1 cellular context compared by ENCODE assay signal in genomic region chr9:5437254-5438216, GRCh38.
TF ChIP-seq lines count a peak whose summit lies in the region.

A gene with protein sequence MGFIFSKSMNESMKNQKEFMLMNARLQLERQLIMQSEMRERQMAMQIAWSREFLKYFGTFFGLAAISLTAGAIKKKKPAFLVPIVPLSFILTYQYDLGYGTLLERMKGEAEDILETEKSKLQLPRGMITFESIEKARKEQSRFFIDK (minus strand): TSS chr9:5437925. CDS start chr9:5431977, 5,948 bp downstream.

TF ChIP-seq in HepG2, 621 proteins besides CTCF, POLR2A, EP300 and RAD21 (continued from another document and continues in another):
- TF ChIP-seq ZNF329 (CRISPR knock-in tag; IDR thresholded peaks at IDR 0.05; ENCODE audit: low read depth): 0 out of 2 replicates have a peak, but pooled peaks have one; percentile 33
- TF ChIP-seq KAT2B (IDR thresholded peaks at IDR 0.05; ENCODE audit: borderline replicate concordance, low read depth, low read length): no peak
- no peak for TF ChIP-seq HNF1A (IDR thresholded peaks at IDR 0.05; ENCODE audit: low read depth)
- TF ChIP-seq HNF1A (CRISPR knock-in tag; IDR thresholded peaks at IDR 0.05; ENCODE audit: borderline replicate concordance): peak; percentile 58; the same call in 1 of the 2 replicates
- TF ChIP-seq, protein P1, sequence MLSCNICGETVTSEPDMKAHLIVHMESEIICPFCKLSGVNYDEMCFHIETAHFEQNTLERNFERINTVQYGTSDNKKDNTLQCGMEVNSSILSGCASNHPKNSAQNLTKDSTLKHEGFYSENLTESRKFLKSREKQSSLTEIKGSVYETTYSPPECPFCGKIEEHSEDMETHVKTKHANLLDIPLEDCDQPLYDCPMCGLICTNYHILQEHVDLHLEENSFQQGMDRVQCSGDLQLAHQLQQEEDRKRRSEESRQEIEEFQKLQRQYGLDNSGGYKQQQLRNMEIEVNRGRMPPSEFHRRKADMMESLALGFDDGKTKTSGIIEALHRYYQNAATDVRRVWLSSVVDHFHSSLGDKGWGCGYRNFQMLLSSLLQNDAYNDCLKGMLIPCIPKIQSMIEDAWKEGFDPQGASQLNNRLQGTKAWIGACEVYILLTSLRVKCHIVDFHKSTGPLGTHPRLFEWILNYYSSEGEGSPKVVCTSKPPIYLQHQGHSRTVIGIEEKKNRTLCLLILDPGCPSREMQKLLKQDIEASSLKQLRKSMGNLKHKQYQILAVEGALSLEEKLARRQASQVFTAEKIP (CRISPR knock-in tag; IDR thresholded peaks at IDR 0.05; ENCODE audit: borderline replicate concordance): no peak
- TF ChIP-seq RXRA (CRISPR knock-in tag; IDR thresholded peaks at IDR 0.05): peak; percentile 70
- TF ChIP-seq JARID2 (CRISPR knock-in tag; IDR thresholded peaks at IDR 0.05; ENCODE audit: insufficient replicate concordance): peak; percentile 76
- TF ChIP-seq, protein P2, sequence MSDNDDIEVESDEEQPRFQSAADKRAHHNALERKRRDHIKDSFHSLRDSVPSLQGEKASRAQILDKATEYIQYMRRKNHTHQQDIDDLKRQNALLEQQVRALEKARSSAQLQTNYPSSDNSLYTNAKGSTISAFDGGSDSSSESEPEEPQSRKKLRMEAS (IDR thresholded peaks at IDR 0.05): peak; percentile 65
- 0 out of 2 replicates have a peak, but pooled peaks have one; percentile 44 for TF ChIP-seq FOXA3 (CRISPR knock-in tag; IDR thresholded peaks at IDR 0.05)
- TF ChIP-seq HOXA3 (CRISPR knock-in tag; IDR thresholded peaks at IDR 0.05): peak; percentile 78; the same call in 1 of the 2 replicates
- peak; percentile 60; the same call in 1 of the 2 replicates for TF ChIP-seq ZBTB38 (CRISPR knock-in tag; IDR thresholded peaks at IDR 0.05)
- TF ChIP-seq, protein P3, sequence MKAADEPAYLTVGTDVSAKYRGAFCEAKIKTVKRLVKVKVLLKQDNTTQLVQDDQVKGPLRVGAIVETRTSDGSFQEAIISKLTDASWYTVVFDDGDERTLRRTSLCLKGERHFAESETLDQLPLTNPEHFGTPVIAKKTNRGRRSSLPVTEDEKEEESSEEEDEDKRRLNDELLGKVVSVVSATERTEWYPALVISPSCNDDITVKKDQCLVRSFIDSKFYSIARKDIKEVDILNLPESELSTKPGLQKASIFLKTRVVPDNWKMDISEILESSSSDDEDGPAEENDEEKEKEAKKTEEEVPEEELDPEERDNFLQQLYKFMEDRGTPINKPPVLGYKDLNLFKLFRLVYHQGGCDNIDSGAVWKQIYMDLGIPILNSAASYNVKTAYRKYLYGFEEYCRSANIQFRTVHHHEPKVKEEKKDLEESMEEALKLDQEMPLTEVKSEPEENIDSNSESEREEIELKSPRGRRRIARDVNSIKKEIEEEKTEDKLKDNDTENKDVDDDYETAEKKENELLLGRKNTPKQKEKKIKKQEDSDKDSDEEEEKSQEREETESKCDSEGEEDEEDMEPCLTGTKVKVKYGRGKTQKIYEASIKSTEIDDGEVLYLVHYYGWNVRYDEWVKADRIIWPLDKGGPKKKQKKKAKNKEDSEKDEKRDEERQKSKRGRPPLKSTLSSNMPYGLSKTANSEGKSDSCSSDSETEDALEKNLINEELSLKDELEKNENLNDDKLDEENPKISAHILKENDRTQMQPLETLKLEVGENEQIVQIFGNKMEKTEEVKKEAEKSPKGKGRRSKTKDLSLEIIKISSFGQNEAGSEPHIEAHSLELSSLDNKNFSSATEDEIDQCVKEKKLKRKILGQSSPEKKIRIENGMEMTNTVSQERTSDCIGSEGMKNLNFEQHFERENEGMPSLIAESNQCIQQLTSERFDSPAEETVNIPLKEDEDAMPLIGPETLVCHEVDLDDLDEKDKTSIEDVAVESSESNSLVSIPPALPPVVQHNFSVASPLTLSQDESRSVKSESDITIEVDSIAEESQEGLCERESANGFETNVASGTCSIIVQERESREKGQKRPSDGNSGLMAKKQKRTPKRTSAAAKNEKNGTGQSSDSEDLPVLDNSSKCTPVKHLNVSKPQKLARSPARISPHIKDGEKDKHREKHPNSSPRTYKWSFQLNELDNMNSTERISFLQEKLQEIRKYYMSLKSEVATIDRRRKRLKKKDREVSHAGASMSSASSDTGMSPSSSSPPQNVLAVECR (CRISPR knock-in tag; IDR thresholded peaks at IDR 0.05; ENCODE audit: borderline replicate concordance): peak; percentile 84; the same call in 1 of the 2 replicates
- TF ChIP-seq, protein P4, sequence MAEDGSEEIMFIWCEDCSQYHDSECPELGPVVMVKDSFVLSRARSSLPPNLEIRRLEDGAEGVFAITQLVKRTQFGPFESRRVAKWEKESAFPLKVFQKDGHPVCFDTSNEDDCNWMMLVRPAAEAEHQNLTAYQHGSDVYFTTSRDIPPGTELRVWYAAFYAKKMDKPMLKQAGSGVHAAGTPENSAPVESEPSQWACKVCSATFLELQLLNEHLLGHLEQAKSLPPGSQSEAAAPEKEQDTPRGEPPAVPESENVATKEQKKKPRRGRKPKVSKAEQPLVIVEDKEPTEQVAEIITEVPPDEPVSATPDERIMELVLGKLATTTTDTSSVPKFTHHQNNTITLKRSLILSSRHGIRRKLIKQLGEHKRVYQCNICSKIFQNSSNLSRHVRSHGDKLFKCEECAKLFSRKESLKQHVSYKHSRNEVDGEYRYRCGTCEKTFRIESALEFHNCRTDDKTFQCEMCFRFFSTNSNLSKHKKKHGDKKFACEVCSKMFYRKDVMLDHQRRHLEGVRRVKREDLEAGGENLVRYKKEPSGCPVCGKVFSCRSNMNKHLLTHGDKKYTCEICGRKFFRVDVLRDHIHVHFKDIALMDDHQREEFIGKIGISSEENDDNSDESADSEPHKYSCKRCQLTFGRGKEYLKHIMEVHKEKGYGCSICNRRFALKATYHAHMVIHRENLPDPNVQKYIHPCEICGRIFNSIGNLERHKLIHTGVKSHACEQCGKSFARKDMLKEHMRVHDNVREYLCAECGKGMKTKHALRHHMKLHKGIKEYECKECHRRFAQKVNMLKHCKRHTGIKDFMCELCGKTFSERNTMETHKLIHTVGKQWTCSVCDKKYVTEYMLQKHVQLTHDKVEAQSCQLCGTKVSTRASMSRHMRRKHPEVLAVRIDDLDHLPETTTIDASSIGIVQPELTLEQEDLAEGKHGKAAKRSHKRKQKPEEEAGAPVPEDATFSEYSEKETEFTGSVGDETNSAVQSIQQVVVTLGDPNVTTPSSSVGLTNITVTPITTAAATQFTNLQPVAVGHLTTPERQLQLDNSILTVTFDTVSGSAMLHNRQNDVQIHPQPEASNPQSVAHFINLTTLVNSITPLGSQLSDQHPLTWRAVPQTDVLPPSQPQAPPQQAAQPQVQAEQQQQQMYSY (CRISPR knock-in tag; IDR thresholded peaks at IDR 0.05): peak; percentile 89
- no peak for TF ChIP-seq TCF7L2 (IDR thresholded peaks at IDR 0.05; ENCODE audit: low read depth, low read length)
- TF ChIP-seq NFAT5 (CRISPR knock-in tag; IDR thresholded peaks at IDR 0.05): peak; percentile 49; the same call in 1 of the 2 replicates
- TF ChIP-seq, protein P5, sequence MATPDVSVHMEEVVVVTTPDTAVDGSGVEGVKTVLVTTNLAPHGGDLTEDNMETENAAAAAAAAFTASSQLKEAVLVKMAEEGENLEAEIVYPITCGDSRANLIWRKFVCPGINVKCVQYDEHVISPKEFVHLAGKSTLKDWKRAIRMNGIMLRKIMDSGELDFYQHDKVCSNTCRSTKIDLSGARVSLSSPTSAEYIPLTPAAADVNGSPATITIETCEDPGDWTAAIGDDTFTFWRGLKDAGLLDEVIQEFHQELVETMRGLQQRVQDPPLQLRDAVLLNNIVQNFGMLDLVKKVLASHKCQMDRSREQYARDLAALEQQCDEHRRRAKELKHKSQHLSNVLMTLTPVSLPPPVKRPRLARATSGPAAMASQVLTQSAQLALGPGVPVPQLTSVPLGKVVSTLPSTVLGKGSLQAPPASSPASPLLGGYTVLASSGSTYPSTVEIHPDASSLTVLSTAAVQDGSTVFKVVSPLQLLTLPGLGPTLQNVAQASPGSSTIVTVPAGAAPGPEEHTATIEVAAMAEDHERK (CRISPR knock-in tag; IDR thresholded peaks at IDR 0.05; ENCODE audit: low read depth): no peak
- peak; percentile 32 for TF ChIP-seq ZEB1 (IDR thresholded peaks at IDR 0.05; ENCODE audit: insufficient replicate concordance, low read depth)
- peak; percentile 44 for TF ChIP-seq HMG20B (CRISPR knock-in tag; conservative IDR thresholded peaks at IDR 0.05)
- peak; percentile 98 for TF ChIP-seq POGZ (CRISPR knock-in tag; IDR thresholded peaks at IDR 0.05)
- TF ChIP-seq NCOA1 (CRISPR knock-in tag; IDR thresholded peaks at IDR 0.05): no peak
- TF ChIP-seq RBFOX2 (IDR thresholded peaks at IDR 0.05; ENCODE audit: low read depth, low read length): peak; percentile 91
- TF ChIP-seq, protein P6, sequence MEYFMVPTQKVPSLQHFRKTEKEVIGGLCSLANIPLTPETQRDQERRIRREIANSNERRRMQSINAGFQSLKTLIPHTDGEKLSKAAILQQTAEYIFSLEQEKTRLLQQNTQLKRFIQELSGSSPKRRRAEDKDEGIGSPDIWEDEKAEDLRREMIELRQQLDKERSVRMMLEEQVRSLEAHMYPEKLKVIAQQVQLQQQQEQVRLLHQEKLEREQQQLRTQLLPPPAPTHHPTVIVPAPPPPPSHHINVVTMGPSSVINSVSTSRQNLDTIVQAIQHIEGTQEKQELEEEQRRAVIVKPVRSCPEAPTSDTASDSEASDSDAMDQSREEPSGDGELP (IDR thresholded peaks at IDR 0.05; ENCODE audit: borderline replicate concordance, low read depth): peak; percentile 62; the same call in 1 of the 2 replicates
- 0 out of 2 replicates have a peak, but pooled peaks have one; percentile 17 for TF ChIP-seq ZNF12 (CRISPR knock-in tag; IDR thresholded peaks at IDR 0.05)
- TF ChIP-seq, protein P7, sequence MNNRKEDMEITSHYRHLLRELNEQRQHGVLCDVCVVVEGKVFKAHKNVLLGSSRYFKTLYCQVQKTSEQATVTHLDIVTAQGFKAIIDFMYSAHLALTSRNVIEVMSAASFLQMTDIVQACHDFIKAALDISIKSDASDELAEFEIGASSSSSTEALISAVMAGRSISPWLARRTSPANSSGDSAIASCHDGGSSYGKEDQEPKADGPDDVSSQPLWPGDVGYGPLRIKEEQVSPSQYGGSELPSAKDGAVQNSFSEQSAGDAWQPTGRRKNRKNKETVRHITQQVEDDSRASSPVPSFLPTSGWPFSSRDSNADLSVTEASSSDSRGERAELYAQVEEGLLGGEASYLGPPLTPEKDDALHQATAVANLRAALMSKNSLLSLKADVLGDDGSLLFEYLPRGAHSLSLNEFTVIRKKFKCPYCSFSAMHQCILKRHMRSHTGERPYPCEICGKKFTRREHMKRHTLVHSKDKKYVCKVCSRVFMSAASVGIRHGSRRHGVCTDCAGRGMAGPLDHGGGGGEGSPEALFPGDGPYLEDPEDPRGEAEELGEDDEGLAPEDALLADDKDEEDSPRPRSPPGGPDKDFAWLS (CRISPR knock-in tag; IDR thresholded peaks at IDR 0.05; ENCODE audit: borderline replicate concordance): no peak
